Comparison of ENCODE assay signal across 1 cellular context in the genomic region with DNA sequence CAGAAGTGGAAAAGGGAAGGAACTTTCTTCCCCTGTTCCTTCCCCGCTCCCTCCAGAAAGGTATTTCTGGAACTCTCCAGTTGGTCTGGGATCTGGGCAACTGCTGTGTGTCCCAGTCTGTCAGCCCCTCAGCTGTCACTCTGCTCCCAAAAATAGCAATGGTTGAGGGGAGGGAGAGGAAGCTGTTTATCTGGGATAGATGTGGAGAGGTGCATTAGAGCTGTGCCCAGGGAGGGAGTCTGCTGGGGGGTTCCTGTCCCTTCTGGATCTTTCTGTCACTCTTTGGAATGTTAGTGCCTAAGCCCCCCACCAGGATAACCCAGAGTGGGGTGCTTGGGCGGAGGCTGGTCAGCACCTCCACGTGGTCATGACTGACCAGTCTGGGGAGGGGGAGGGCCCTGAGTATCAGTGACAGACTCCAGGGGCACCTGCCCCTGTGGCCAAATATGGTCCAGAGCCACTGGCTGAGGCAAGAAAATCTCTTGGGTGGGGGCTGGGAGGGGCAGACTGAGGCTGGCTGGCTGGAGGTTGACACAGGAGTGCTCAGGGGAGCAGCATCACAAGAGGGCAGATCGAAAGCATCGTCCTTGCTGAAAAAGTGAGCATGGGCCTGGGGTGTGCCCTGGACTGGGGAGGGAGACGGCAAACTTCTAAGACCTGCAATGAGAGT.
TF ChIP-seq lines count a peak whose summit lies in the region.

Gene UNC45B (plus strand): TSS at position 505 of the 670 bp plus-strand sequence. CDS start 447 bp downstream, outside the sequence.

TF ChIP-seq in GM23338, 12 proteins besides CTCF, POLR2A, EP300 and RAD21:
- TF ChIP-seq ZNF114 (CRISPR knock-in tag; IDR thresholded peaks at IDR 0.05) (no peak), CREB1 (CRISPR knock-in tag; IDR thresholded peaks at IDR 0.05; ENCODE audit: low read depth) (no peak), ETS1 (IDR thresholded peaks at IDR 0.05) (no peak), NANOG (IDR thresholded peaks at IDR 0.05; ENCODE audit: borderline replicate concordance) (no peak), ZNF331 (CRISPR knock-in tag; IDR thresholded peaks at IDR 0.05; ENCODE audit: low read depth) (no peak), ZNF462 (CRISPR knock-in tag; IDR thresholded peaks at IDR 0.05) (no peak), EZH2phosphoT487 (IDR thresholded peaks at IDR 0.05; ENCODE audit: unreplicated experiment) (no peak), STAT1 (IDR thresholded peaks at IDR 0.05; ENCODE audit: unreplicated experiment) (no peak), POLR2AphosphoS5 (IDR thresholded peaks at IDR 0.05; ENCODE audit: low read depth) (no peak), REST (IDR thresholded peaks at IDR 0.05; ENCODE audit: unreplicated experiment) (no peak), EZH2 (IDR thresholded peaks at IDR 0.05; ENCODE audit: low read depth, unreplicated experiment) (no peak), JUNB (IDR thresholded peaks at IDR 0.05; ENCODE audit: unreplicated experiment) (no peak)
